In genomic region chr17:83010323-83011200, GRCh38 we compare ENCODE assay signal across 20 cellular contexts.
DNase-seq lines count a peak whose midpoint lies in the region; ATAC-seq lines count a peak whose summit lies in the region.
"Had no signal": no experiment of that assay in that cellular context is flagged by ENCODE, and none has a peak within 500 bp of the region (broad histone marks: within the 10 kb centered on the region; RNA-seq: fewer than 3 reads in every experiment).

No MANE protein-coding gene starts in this region.

- H3K27me3 ChIP-seq in MG63, result no peaks in the 10 kb centered on the region
- H3K27me3 ChIP-seq: transverse colon had no signal

- H3K9me3 Mint-ChIP-seq in activated CD4-positive, alpha-beta memory T cell treated with anti-CD3 and anti-CD28 coated beads for 36 hours, result no peaks in the 10 kb centered on the region
- H3K9me3 Mint-ChIP-seq: activated naive CD8-positive, alpha-beta T cell treated with anti-CD3 and anti-CD28 coated beads for 36 hours; CD8-positive, alpha-beta memory T cell; T-helper 1 cell treated with Interleukin-12 subunit alpha and Interleukin-12 subunit beta and Interleukin-4 antibody, amounts not matched to agents 30 μg/mL and 1 μg/mL, for 36 hours had no signal

- no peak for ATAC-seq in HG02588 (IDR thresholded peaks at IDR 0.05; ENCODE audit: unreplicated experiment)

- no peak overlapping the region for H3K4me3 ChIP-seq in MG63
- H3K4me3 ChIP-seq: HAP-1, transverse colon had no signal

- no peaks in the 10 kb centered on the region for H3K36me3 Mint-ChIP-seq in activated CD4-positive, alpha-beta memory T cell treated with anti-CD3 and anti-CD28 coated beads for 36 hours

- intact Hi-C loops in activated CD4-positive, alpha-beta memory T cell treated with anti-CD3 and anti-CD28 coated beads for 36 hours (cut with micrococcal nuclease), result no loop called here

- H3K36me3 ChIP-seq in MG63, result no peaks in the 10 kb centered on the region
- H3K36me3 ChIP-seq: HAP-1, transverse colon had no signal

- no peaks in the 10 kb centered on the region for H3K27me3 Mint-ChIP-seq in activated CD4-positive, alpha-beta memory T cell treated with anti-CD3 and anti-CD28 coated beads for 36 hours
- H3K27me3 Mint-ChIP-seq: activated naive CD8-positive, alpha-beta T cell treated with anti-CD3 and anti-CD28 coated beads for 36 hours; CD8-positive, alpha-beta memory T cell; progenitor cell of endocrine pancreas had no signal

- H3K4me1 Mint-ChIP-seq in activated CD4-positive, alpha-beta memory T cell treated with anti-CD3 and anti-CD28 coated beads for 36 hours (ENCODE audit: low read depth), result no peaks in the 10 kb centered on the region
- H3K4me1 Mint-ChIP-seq: CD8-positive, alpha-beta memory T cell had no signal

- no peak overlapping the region for H3K4me3 Mint-ChIP-seq in activated CD4-positive, alpha-beta memory T cell treated with anti-CD3 and anti-CD28 coated beads for 36 hours
- H3K4me3 Mint-ChIP-seq: activated naive CD8-positive, alpha-beta T cell treated with anti-CD3 and anti-CD28 coated beads for 36 hours; CD8-positive, alpha-beta memory T cell; T-helper 1 cell treated with Interleukin-12 subunit alpha and Interleukin-12 subunit beta and Interleukin-4 antibody, amounts not matched to agents 30 μg/mL and 1 μg/mL, for 36 hours had no signal

- CTCF ChIA-PET in activated CD4-positive, alpha-beta memory T cell treated with anti-CD3 and anti-CD28 coated beads for 36 hours (lab: Charles Lee), result no interaction called here

- DNase-seq in NCI-H510A treated with DMSO at 0.1 percent for 48 hours (lab: John Stamatoyannopoulos, UW), result peak; percentile 26
- DNase-seq in NCI-H510A (lab: John Stamatoyannopoulos, UW), result no peak
- peak; percentile 35 for DNase-seq in MG63
- DNase-seq in iris pigment epithelial cell (ENCODE audit: low read depth), result peak; percentile 17
- DNase-seq in stromal cell of bone marrow (ENCODE audit: low read depth), result peak; percentile 15
- no peak for DNase-seq in activated CD4-positive, alpha-beta memory T cell treated with anti-CD3 and anti-CD28 coated beads for 36 hours
- DNase-seq in NCI-H187 (lab: John Stamatoyannopoulos, UW), result no peak
- DNase-seq: activated CD4-positive, alpha-beta T cell treated with anti-CD3 and anti-CD28 coated beads for 1 hour; activated naive CD8-positive, alpha-beta T cell treated with anti-CD3 and anti-CD28 coated beads for 36 hours; CD8-positive, alpha-beta memory T cell; glutamatergic neuron; KBM-7; kidney glomerular epithelial cell; NCI-H1417 treated with DMSO at 0.1 percent for 48 hours; NCI-H446 treated with DMSO at 0.1 percent for 48 hours; transverse colon had no signal

- no peak overlapping the region for H3K27ac Mint-ChIP-seq in activated CD4-positive, alpha-beta memory T cell treated with anti-CD3 and anti-CD28 coated beads for 36 hours
- H3K27ac Mint-ChIP-seq: activated naive CD8-positive, alpha-beta T cell treated with anti-CD3 and anti-CD28 coated beads for 36 hours; CD8-positive, alpha-beta memory T cell; progenitor cell of endocrine pancreas; T-helper 1 cell treated with Interleukin-12 subunit alpha and Interleukin-12 subunit beta and Interleukin-4 antibody, amounts not matched to agents 30 μg/mL and 1 μg/mL, for 36 hours had no signal

- no peaks in the 10 kb centered on the region for H3K9me3 ChIP-seq in MG63
- H3K9me3 ChIP-seq: HAP-1, transverse colon had no signal

- POLR2A ChIA-PET in activated CD4-positive, alpha-beta memory T cell treated with anti-CD3 and anti-CD28 coated beads for 36 hours (lab: Charles Lee), result no interaction called here

Comparison
In these comparisons a context has a peak if more than half of its experiments do, and no peak if none do; other contexts are left out.
1. DNase-seq: peak in NCI-H510A treated with DMSO at 0.1 percent for 48 hours (single experiment), MG63 (single experiment), iris pigment epithelial cell (single experiment) and stromal cell of bone marrow (single experiment); none in NCI-H510A (single experiment), activated CD4-positive, alpha-beta memory T cell treated with anti-CD3 and anti-CD28 coated beads for 36 hours (single experiment) and NCI-H187 (0 of 2).